Comparison of ENCODE assay signal across 8 cellular contexts in genomic region chrX:155216179-155216939, GRCh38. TPM values are rescaled to one million over a fixed set of nuclear protein-coding genes. Genes with fewer than 3 reads are reported as not detected.
DNase-seq lines count a peak whose midpoint lies in the region; ATAC-seq lines count a peak whose summit lies in the region.

A gene with protein sequence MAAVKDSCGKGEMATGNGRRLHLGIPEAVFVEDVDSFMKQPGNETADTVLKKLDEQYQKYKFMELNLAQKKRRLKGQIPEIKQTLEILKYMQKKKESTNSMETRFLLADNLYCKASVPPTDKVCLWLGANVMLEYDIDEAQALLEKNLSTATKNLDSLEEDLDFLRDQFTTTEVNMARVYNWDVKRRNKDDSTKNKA (plus strand): TSS chrX:155216460. CDS start chrX:155216483, 23 bp downstream.

- H3K27ac Mint-ChIP-seq in effector memory CD8-positive, alpha-beta T cell: peak within 1 kb of the TSS; percentile 95

- H3K36me3 Mint-ChIP-seq in effector memory CD8-positive, alpha-beta T cell (ENCODE audit: insufficient read depth): peaks cover 9% of the 10 kb centered on the region

- peaks cover 18 to 22% of the 10 kb centered on the region in 2 donors for H3K4me1 Mint-ChIP-seq in effector memory CD8-positive, alpha-beta T cell (ENCODE audit: low read depth in 2 of 2)

- H3K9me3 Mint-ChIP-seq in effector memory CD8-positive, alpha-beta T cell: no peaks in the 10 kb centered on the region

- ATAC-seq in GM21360 (IDR thresholded peaks at IDR 0.05; ENCODE audit: unreplicated experiment): peak; percentile 95
- peak; percentile 95 for ATAC-seq in effector memory CD8-positive, alpha-beta T cell (replicated peaks)

- peak; percentile 88 for DNase-seq in COR-L47 (lab: John Stamatoyannopoulos, UW)
- DNase-seq in HT1080 (ENCODE audit: low read depth): peak; percentile 92
- DNase-seq in NOMO-1 (lab: John Stamatoyannopoulos, UW; ENCODE audit: unreplicated experiment in 2 of 2): peak; percentile 85 to 90
- DNase-seq in activated CD8-positive, alpha-beta memory T cell treated with anti-CD3 and anti-CD28 coated beads for 4 hours (ENCODE audit: low read depth in 2 of 2): peak; percentile 59 to 78
- peak; percentile 76 to 78 (median 76) for DNase-seq in effector memory CD8-positive, alpha-beta T cell
- peak; percentile 96 for DNase-seq in medulla oblongata (ENCODE audit: extremely low spot score)
- peak; percentile 67 for DNase-seq in stimulated activated CD8-positive, alpha-beta memory T cell treated with anti-CD3 and anti-CD28 coated beads, Interleukin-12 subunit alpha, Interleukin-12 subunit beta, amount 100 ng/mL, for 1 hour (ENCODE audit: low read depth)

- H3K4me3 Mint-ChIP-seq in effector memory CD8-positive, alpha-beta T cell: peak within 1 kb of the TSS; percentile 96 to 97

- no peaks in the 10 kb centered on the region for H3K27me3 Mint-ChIP-seq in effector memory CD8-positive, alpha-beta T cell

RNA-seq across cellular contexts. Expression of the gene that starts here (rescaled TPM):
- total RNA-seq in HT1080 (2014; rRNA removed; shearing (Covaris generic)): 53.7 and 55.9 TPM in 2 replicates
- polyA plus RNA-seq in HT1080 (2015; cell fraction: cytosol; rRNA removed): 70.2 and 77.4 TPM in 2 replicates
- polyA plus RNA-seq in HT1080 (2015; cell fraction: nucleus; rRNA removed): 45.4 and 53.4 TPM in 2 replicates

Comparison
In these comparisons a context has a peak if more than half of its experiments do, and no peak if none do; other contexts are left out.
1. Peak in every context shown above with its lines: DNase-seq and ATAC-seq.